Comparison of ENCODE assay signal across 8 cellular contexts in the genomic region with DNA sequence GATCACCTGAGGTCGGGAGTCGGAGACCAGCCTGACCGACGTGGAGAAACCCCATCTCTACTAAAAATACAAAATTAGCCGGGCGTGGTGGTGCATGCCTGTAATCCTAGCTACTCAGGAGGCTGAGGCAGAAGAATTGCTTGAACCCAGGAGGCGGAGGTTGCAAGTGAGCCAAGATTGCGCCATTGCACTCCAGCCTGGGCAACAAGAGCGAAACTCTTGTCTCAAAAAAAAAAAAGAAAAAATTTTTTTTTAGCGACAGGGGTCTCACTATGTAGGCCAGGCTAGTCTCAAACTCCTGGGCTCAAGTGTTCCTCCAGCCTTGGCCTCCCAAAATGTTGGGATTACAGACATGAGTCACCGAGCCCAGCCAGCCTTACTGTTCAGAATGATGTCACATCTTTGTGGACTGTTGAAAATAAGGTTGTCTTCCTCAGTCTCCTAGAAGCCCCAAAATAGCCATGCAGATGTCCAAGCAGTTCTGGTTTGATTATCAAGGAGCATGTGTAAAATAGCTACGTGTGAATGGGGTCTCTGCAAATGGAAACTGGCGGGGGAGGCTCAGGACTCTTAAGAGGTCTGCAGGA.
DNase-seq lines count a peak whose midpoint lies in the region; ATAC-seq and TF ChIP-seq lines count a peak whose summit lies in the region.
"Not testable (repeated sequence)": the region's sequence is repeated elsewhere in the genome, so short reads cannot be mapped to it uniquely, and the experiment has no call there.

No MANE protein-coding gene starts in this region.

- H3K36me3 Mint-ChIP-seq in neural crest cell (ENCODE audit: low read depth) = not testable (repeated sequence)

- H3K4me2 ChIP-seq in BLaER1 = peak overlapping the region; percentile 79

- ATAC-seq in body of pancreas = not testable (repeated sequence)

- H3K9me3 ChIP-seq in BLaER1, body of pancreas: not testable (repeated sequence)

- peaks cover 14% of the 10 kb centered on the region for H3K4me1 Mint-ChIP-seq in neural crest cell

- H3K4me1 ChIP-seq in BLaER1 (peaks cover 48% of the 10 kb centered on the region), body of pancreas (peaks cover 38% of the 10 kb centered on the region)

- H3K36me3 ChIP-seq in BLaER1; body of pancreas (replicated peaks in 1 of 2; ENCODE audit: insufficient read depth in 1 of 2, low read depth in 2 of 2): not testable (repeated sequence)

- peaks cover 18% of the 10 kb centered on the region for H4K20me1 ChIP-seq in BLaER1

- TF ChIP-seq CTCF in body of pancreas (IDR thresholded peaks at IDR 0.05); epithelial cell of proximal tubule (conservative IDR thresholded peaks at IDR 0.05; ENCODE audit: low read depth, low read length); neural crest cell (conservative IDR thresholded peaks at IDR 0.05): not testable (repeated sequence)

- peaks cover 21% of the 10 kb centered on the region for H3K27me3 ChIP-seq in BLaER1
- H3K27me3 ChIP-seq in body of pancreas = not testable (repeated sequence)

- not testable (repeated sequence) for TF ChIP-seq POLR2A in body of pancreas (IDR thresholded peaks at IDR 0.05)

- peaks cover 28% of the 10 kb centered on the region for H3K27me3 Mint-ChIP-seq in neural crest cell (ENCODE audit: low read depth)

- H3K27ac Mint-ChIP-seq in neural crest cell (ENCODE audit: unreplicated experiment) = not testable (repeated sequence)

- peak overlapping the region; percentile 69 for H3K4me3 Mint-ChIP-seq in neural crest cell

- H3K27ac ChIP-seq in BLaER1 = not testable (repeated sequence)
- H3K27ac ChIP-seq in body of pancreas = peak overlapping the region in 3 of 4 donors; percentile 78 to 94 (median 90)

- H3K4me3 ChIP-seq in BLaER1 (peak overlapping the region; percentile 27; the same call in 1 of the 2 replicates), epithelial cell of proximal tubule (ENCODE audit: low read depth, low read length) (peak overlapping the region; percentile 72)
- not testable (repeated sequence) for H3K4me3 ChIP-seq in body of pancreas

- H3K9ac ChIP-seq in BLaER1 = not testable (repeated sequence)

- DNase-seq in HT1080 (ENCODE audit: low read depth) (peak; percentile 57), RPMI7951 (ENCODE audit: low read depth) (peak; percentile 65), iris pigment epithelial cell (ENCODE audit: low read depth) (peak; percentile 39), stromal cell of bone marrow (ENCODE audit: low read depth) (peak; percentile 17)
- DNase-seq in body of pancreas; epithelial cell of proximal tubule (ENCODE audit: low read depth); neural crest cell (ENCODE audit: low read depth, low spot score): not testable (repeated sequence)

- H3K9me3 Mint-ChIP-seq in neural crest cell = not testable (repeated sequence)

- intact Hi-C loops in body of pancreas (cut with DNase I) = not testable (repeated sequence)

- WGBS in body of pancreas, 2 donors = 71 to 72% methylated on average over 13 of the region's 13 CpGs
